In genomic region chr5:113176734-113177133, GRCh38 we compare ENCODE assay signal across 26 cellular contexts.
DNase-seq lines count a peak whose midpoint lies in the region; ATAC-seq and TF ChIP-seq lines count a peak whose summit lies in the region.
"Had no signal": no experiment of that assay in that cellular context is flagged by ENCODE, and none has a peak within 500 bp of the region (broad histone marks: within the 10 kb centered on the region; RNA-seq: fewer than 3 reads in every experiment).

No MANE protein-coding gene starts in this region.

- no peak overlapping the region for H3K9ac ChIP-seq in liver (ENCODE audit: low read depth in 1 of 2, low read length in 2 of 2)
- H3K9ac ChIP-seq: BLaER1 treated with 17β-estradiol and CSF1 and Interleukin-3, amounts not matched to agents 10 nM and 100 nM had no signal

- H3K36me3 ChIP-seq in SJCRH30 = no peaks in the 10 kb centered on the region; the same call in 1 of the 2 replicates
- peaks cover 0 to 1% (median 0%) of the 10 kb centered on the region in 4 donors for H3K36me3 ChIP-seq in liver (ENCODE audit: control insufficient read depth in 4 of 4, insufficient read depth in 3 of 4, low read depth in 1 of 4, low read length in 3 of 4)
- H3K36me3 ChIP-seq: BLaER1 treated with 17β-estradiol and CSF1 and Interleukin-3, amounts not matched to agents 10 nM and 100 nM had no signal

- H3K4me3 ChIP-seq in SJCRH30 (no peak overlapping the region), liver (ENCODE audit: low read depth in 1 of 3, low read length in 3 of 3) (no peak overlapping the region)
- H3K4me3 ChIP-seq: A549; BLaER1 treated with 17β-estradiol and CSF1 and Interleukin-3, amounts not matched to agents 10 nM and 100 nM; GM12878; GM23338 had no signal

- H3K4me1 ChIP-seq in SJCRH30 (peaks cover 14% of the 10 kb centered on the region), liver (ENCODE audit: control insufficient read depth in 4 of 4, insufficient read depth in 4 of 4, low read length in 3 of 4) (peaks cover 5 to 30% (median 13%) of the 10 kb centered on the region in 4 donors)
- H3K4me1 ChIP-seq: A549 had no signal

- H3K4me3 Mint-ChIP-seq in glutamatergic neuron (ENCODE audit: unreplicated experiment) (no peak overlapping the region), nephron progenitor cell (no peak overlapping the region)
- H3K4me3 Mint-ChIP-seq in activated CD8-positive, alpha-beta T cell treated with anti-CD3 and anti-CD28 coated beads, Interleukin-2, amount 10 ng/mL, durations not matched to agents 7 days and 5 days = no peak overlapping the region
- H3K4me3 Mint-ChIP-seq: CD14-positive monocyte; CD4-positive, alpha-beta T cell; CD8-positive, alpha-beta memory T cell; GM23338; H9; HFFc6 had no signal

- ATAC-seq in GM18907 (IDR thresholded peaks at IDR 0.05; ENCODE audit: unreplicated experiment) = no peak
- ATAC-seq in activated CD8-positive, alpha-beta T cell treated with anti-CD3 and anti-CD28 coated beads, Interleukin-2, amount 10 ng/mL, durations not matched to agents 7 days and 5 days = no peak
- ATAC-seq: A549, GM12878, GM23338, HCT116 had no signal

- H3K9me3 ChIP-seq in SJCRH30 (replicated peaks) (no peaks in the 10 kb centered on the region), liver (ENCODE audit: control insufficient read depth in 4 of 4, low read length in 3 of 4) (no peaks in the 10 kb centered on the region)
- H3K9me3 ChIP-seq: A549; BE2C; BLaER1 treated with 17β-estradiol and CSF1 and Interleukin-3, amounts not matched to agents 10 nM and 100 nM had no signal

- POLR2A ChIA-PET in activated CD8-positive, alpha-beta T cell treated with anti-CD3 and anti-CD28 coated beads, Interleukin-2, amount 10 ng/mL, durations not matched to agents 7 days and 5 days (lab: Charles Lee) = no interaction called here

- TF ChIP-seq CTCF in glutamatergic neuron (IDR thresholded peaks at IDR 0.05; ENCODE audit: partially characterized antibody, unreplicated experiment) = no peak
- TF ChIP-seq CTCF in liver (IDR thresholded peaks at IDR 0.05; ENCODE audit: low read depth, low read length, missing input control) = no peak
- no peak for TF ChIP-seq CTCF in nephron progenitor cell (IDR thresholded peaks at IDR 0.05)

- no peaks in the 10 kb centered on the region for H3K36me3 Mint-ChIP-seq in glutamatergic neuron (ENCODE audit: unreplicated experiment)
- H3K36me3 Mint-ChIP-seq in nephron progenitor cell (ENCODE audit: low read depth) = no peaks in the 10 kb centered on the region
- no peaks in the 10 kb centered on the region for H3K36me3 Mint-ChIP-seq in activated CD8-positive, alpha-beta T cell treated with anti-CD3 and anti-CD28 coated beads, Interleukin-2, amount 10 ng/mL, durations not matched to agents 7 days and 5 days (ENCODE audit: low read depth)
- H3K36me3 Mint-ChIP-seq: CD14-positive monocyte had no signal

- no peak for DNase-seq in SJCRH30
- no peak for DNase-seq in glutamatergic neuron
- no peak for DNase-seq in nephron progenitor cell
- DNase-seq in NCI-H748 (lab: John Stamatoyannopoulos, UW; ENCODE audit: unreplicated experiment) = no peak
- no peak for DNase-seq in activated CD8-positive, alpha-beta T cell treated with anti-CD3 and anti-CD28 coated beads, Interleukin-2, amount 10 ng/mL, durations not matched to agents 7 days and 5 days
- DNase-seq in germinal center (ENCODE audit: low spot score) = no peak
- DNase-seq: 8988T; ACHN; AML-193; BE2C; CD4-positive, alpha-beta T cell; CD8-positive, alpha-beta memory T cell; DMS 273 treated with DMSO at 0.1 percent for 48 hours; DMS79; EL; GDM1; H9; HFFc6 had no signal

- H3K27ac ChIP-seq in SJCRH30 (peak overlapping the region; percentile 58), liver (ENCODE audit: low read depth in 1 of 2, low read length in 2 of 2) (peak overlapping the region; percentile 80 to 87)
- H3K27ac ChIP-seq: A549; BLaER1 treated with 17β-estradiol and CSF1 and Interleukin-3, amounts not matched to agents 10 nM and 100 nM had no signal

- CTCF ChIA-PET in activated CD8-positive, alpha-beta T cell treated with anti-CD3 and anti-CD28 coated beads, Interleukin-2, amount 10 ng/mL, durations not matched to agents 7 days and 5 days (lab: Charles Lee) = no interaction called here

- H3K27ac Mint-ChIP-seq in glutamatergic neuron (ENCODE audit: unreplicated experiment) (peak overlapping the region; percentile 12), nephron progenitor cell (peak overlapping the region; percentile 27)
- H3K27ac Mint-ChIP-seq in activated CD8-positive, alpha-beta T cell treated with anti-CD3 and anti-CD28 coated beads, Interleukin-2, amount 10 ng/mL, durations not matched to agents 7 days and 5 days = no peak overlapping the region
- H3K27ac Mint-ChIP-seq: CD14-positive monocyte; CD4-positive, alpha-beta T cell; GM23338; H9; HFFc6 had no signal

- WGBS in liver = 60% methylated on average over 4 of the region's 4 CpGs

- H3K27me3 Mint-ChIP-seq in glutamatergic neuron (ENCODE audit: unreplicated experiment) (peaks cover 3% of the 10 kb centered on the region), nephron progenitor cell (ENCODE audit: low read depth, poor library complexity) (peaks cover 4% of the 10 kb centered on the region)
- no peaks in the 10 kb centered on the region for H3K27me3 Mint-ChIP-seq in activated CD8-positive, alpha-beta T cell treated with anti-CD3 and anti-CD28 coated beads, Interleukin-2, amount 10 ng/mL, durations not matched to agents 7 days and 5 days (ENCODE audit: low read depth)

- H3K27me3 ChIP-seq in SJCRH30 (no peaks in the 10 kb centered on the region), liver (ENCODE audit: control insufficient read depth in 4 of 4, insufficient read depth in 4 of 4, low read length in 3 of 4) (no peaks in the 10 kb centered on the region)
- H3K27me3 ChIP-seq: BE2C; BLaER1 treated with 17β-estradiol and CSF1 and Interleukin-3, amounts not matched to agents 10 nM and 100 nM had no signal

- H3K9me3 Mint-ChIP-seq in glutamatergic neuron (ENCODE audit: unreplicated experiment) (peaks cover 10% of the 10 kb centered on the region), nephron progenitor cell (no peaks in the 10 kb centered on the region)
- H3K9me3 Mint-ChIP-seq in activated CD8-positive, alpha-beta T cell treated with anti-CD3 and anti-CD28 coated beads, Interleukin-2, amount 10 ng/mL, durations not matched to agents 7 days and 5 days (ENCODE audit: insufficient read depth) = no peaks in the 10 kb centered on the region
- H3K9me3 Mint-ChIP-seq: CD14-positive monocyte; CD4-positive, alpha-beta T cell; CD8-positive, alpha-beta memory T cell; GM23338; H9; HFFc6 had no signal

- H3K4me1 Mint-ChIP-seq in glutamatergic neuron (ENCODE audit: low read depth, unreplicated experiment) = peaks cover 77% of the 10 kb centered on the region
- peaks cover 47% of the 10 kb centered on the region for H3K4me1 Mint-ChIP-seq in nephron progenitor cell
- peaks cover 5% of the 10 kb centered on the region for H3K4me1 Mint-ChIP-seq in activated CD8-positive, alpha-beta T cell treated with anti-CD3 and anti-CD28 coated beads, Interleukin-2, amount 10 ng/mL, durations not matched to agents 7 days and 5 days (ENCODE audit: low read depth)
- H3K4me1 Mint-ChIP-seq: CD14-positive monocyte had no signal

- no peak for TF ChIP-seq RAD21 in liver (IDR thresholded peaks at IDR 0.05)

TF ChIP-seq in liver, 16 proteins besides CTCF, POLR2A, EP300 and RAD21:
- TF ChIP-seq JUND (IDR thresholded peaks at IDR 0.05) (no peak), HNF4A (conservative IDR thresholded peaks at IDR 0.05) (peak in 1 of 2 donors; percentile 45)
